1 cellular context compared by ENCODE assay signal in the genomic region with DNA sequence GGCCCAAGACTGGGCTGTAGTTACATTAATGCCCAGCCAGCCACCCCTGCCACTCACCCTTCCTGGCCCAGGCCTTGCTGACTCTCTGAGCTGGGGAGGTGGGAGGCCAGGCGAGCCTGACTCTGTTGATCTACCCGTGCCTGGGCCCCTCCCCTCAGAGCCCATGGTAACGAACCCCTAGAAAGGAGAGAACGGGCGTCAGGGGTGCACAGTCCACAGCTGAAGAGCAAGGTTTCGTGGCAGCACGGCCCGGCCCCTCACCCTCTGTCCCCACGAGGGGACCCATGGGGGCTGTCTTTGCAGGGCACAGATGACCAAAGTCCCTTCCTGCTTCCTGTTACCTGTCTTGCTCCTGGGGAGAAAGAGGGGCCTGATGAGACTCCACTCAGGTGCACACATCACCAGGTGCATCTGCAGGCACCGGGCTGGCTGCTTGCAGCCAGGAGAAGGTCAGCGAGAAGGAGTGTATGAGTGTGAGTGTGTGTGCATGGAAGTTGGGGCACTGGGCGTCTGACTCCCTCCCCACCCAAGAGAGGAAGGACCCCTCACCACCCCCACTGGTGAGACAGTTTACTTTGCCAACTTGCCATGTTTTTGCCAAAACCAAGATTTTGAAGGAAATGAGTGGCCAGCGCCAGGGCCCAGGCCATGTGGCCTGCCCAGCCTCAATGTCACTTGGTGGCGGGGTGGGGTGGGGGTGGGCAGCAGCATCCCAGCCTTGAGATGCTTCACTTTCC.
TF ChIP-seq lines count a peak whose summit lies in the region.

No MANE protein-coding gene starts in this region.

TF ChIP-seq in HepG2, 621 proteins besides CTCF, POLR2A, EP300 and RAD21 (continued from another document):
- TF ChIP-seq MXD4 (CRISPR knock-in tag; IDR thresholded peaks at IDR 0.05) (no peak), ZNF572 (CRISPR knock-in tag; IDR thresholded peaks at IDR 0.05) (0 out of 2 replicates have a peak, but pooled peaks have one; percentile 74), YEATS2 (CRISPR knock-in tag; IDR thresholded peaks at IDR 0.05; ENCODE audit: borderline replicate concordance) (no peak), NFE2L1 (CRISPR knock-in tag; IDR thresholded peaks at IDR 0.05; ENCODE audit: borderline replicate concordance) (no peak), ZFP41 (CRISPR knock-in tag; IDR thresholded peaks at IDR 0.05; ENCODE audit: borderline replicate concordance) (no peak), ZBTB7A (CRISPR knock-in tag; IDR thresholded peaks at IDR 0.05) (no peak), MLLT10 (CRISPR knock-in tag; IDR thresholded peaks at IDR 0.05) (no peak), MAFK (conservative IDR thresholded peaks at IDR 0.05 in 1 of 2, IDR thresholded peaks at IDR 0.05 in 1 of 2; ENCODE audit: low read length in 2 of 2) (no peak), SP140L (CRISPR knock-in tag; IDR thresholded peaks at IDR 0.05; ENCODE audit: borderline replicate concordance) (no peak), ZNF607 (CRISPR knock-in tag; IDR thresholded peaks at IDR 0.05; ENCODE audit: borderline replicate concordance) (0 out of 2 replicates have a peak, but pooled peaks have one; percentile 35), MIXL1 (CRISPR knock-in tag; IDR thresholded peaks at IDR 0.05) (no peak), RBFOX2 (IDR thresholded peaks at IDR 0.05; ENCODE audit: low read depth, low read length) (no peak), ZSCAN21 (CRISPR knock-in tag; IDR thresholded peaks at IDR 0.05; ENCODE audit: borderline replicate concordance) (0 out of 2 replicates have a peak, but pooled peaks have one; percentile 24), SIX4 (CRISPR knock-in tag; IDR thresholded peaks at IDR 0.05) (no peak), MTA1 (CRISPR knock-in tag; IDR thresholded peaks at IDR 0.05; ENCODE audit: borderline replicate concordance) (0 out of 2 replicates have a peak, but pooled peaks have one; percentile 11), FOXJ3 (CRISPR knock-in tag; IDR thresholded peaks at IDR 0.05; ENCODE audit: borderline replicate concordance) (no peak), POLR2G (IDR thresholded peaks at IDR 0.05; ENCODE audit: low read depth, low read length) (peak; percentile 66), ZNF12 (CRISPR knock-in tag; IDR thresholded peaks at IDR 0.05) (no peak), ZNF883 (CRISPR knock-in tag; IDR thresholded peaks at IDR 0.05; ENCODE audit: not compliant biosample characterization) (no peak)
- TF ChIP-seq, protein P1, sequence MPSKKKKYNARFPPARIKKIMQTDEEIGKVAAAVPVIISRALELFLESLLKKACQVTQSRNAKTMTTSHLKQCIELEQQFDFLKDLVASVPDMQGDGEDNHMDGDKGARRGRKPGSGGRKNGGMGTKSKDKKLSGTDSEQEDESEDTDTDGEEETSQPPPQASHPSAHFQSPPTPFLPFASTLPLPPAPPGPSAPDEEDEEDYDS (CRISPR knock-in tag; IDR thresholded peaks at IDR 0.05): no peak
- TF ChIP-seq, protein P2, sequence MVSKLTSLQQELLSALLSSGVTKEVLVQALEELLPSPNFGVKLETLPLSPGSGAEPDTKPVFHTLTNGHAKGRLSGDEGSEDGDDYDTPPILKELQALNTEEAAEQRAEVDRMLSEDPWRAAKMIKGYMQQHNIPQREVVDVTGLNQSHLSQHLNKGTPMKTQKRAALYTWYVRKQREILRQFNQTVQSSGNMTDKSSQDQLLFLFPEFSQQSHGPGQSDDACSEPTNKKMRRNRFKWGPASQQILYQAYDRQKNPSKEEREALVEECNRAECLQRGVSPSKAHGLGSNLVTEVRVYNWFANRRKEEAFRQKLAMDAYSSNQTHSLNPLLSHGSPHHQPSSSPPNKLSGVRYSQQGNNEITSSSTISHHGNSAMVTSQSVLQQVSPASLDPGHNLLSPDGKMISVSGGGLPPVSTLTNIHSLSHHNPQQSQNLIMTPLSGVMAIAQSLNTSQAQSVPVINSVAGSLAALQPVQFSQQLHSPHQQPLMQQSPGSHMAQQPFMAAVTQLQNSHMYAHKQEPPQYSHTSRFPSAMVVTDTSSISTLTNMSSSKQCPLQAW (CRISPR knock-in tag; IDR thresholded peaks at IDR 0.05): 0 out of 2 replicates have a peak, but pooled peaks have one; percentile 30
- TF ChIP-seq, protein P3, sequence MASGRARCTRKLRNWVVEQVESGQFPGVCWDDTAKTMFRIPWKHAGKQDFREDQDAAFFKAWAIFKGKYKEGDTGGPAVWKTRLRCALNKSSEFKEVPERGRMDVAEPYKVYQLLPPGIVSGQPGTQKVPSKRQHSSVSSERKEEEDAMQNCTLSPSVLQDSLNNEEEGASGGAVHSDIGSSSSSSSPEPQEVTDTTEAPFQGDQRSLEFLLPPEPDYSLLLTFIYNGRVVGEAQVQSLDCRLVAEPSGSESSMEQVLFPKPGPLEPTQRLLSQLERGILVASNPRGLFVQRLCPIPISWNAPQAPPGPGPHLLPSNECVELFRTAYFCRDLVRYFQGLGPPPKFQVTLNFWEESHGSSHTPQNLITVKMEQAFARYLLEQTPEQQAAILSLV (CRISPR knock-in tag; IDR thresholded peaks at IDR 0.05; ENCODE audit: borderline replicate concordance): no peak
- TF ChIP-seq, protein P4, sequence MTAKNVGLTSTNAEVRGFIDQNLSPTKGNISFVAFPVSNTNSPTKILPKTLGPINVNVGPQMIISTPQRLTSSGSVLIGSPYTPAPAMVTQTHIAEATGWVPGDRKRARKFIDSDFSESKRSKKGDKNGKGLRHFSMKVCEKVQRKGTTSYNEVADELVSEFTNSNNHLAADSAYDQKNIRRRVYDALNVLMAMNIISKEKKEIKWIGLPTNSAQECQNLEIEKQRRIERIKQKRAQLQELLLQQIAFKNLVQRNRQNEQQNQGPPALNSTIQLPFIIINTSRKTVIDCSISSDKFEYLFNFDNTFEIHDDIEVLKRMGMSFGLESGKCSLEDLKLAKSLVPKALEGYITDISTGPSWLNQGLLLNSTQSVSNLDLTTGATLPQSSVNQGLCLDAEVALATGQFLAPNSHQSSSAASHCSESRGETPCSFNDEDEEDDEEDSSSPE (CRISPR knock-in tag; IDR thresholded peaks at IDR 0.05): no peak
